1 cellular context compared by ENCODE assay signal in genomic region chr20:64027981-64028685, GRCh38.
TF ChIP-seq lines count a peak whose summit lies in the region.

No MANE protein-coding gene starts in this region.

TF ChIP-seq in K562, 482 proteins besides CTCF, POLR2A, EP300 and RAD21:
- TF ChIP-seq POLR2G (IDR thresholded peaks at IDR 0.05; ENCODE audit: low read depth, low read length) (peak; percentile 48; the same call in 1 of the 2 replicates), HMGN3 (IDR thresholded peaks at IDR 0.05; ENCODE audit: borderline replicate concordance, extremely low read depth, insufficient read length, low read depth, low read length) (no peak), ZNF24 (IDR thresholded peaks at IDR 0.05) (no peak), KAT8 (IDR thresholded peaks at IDR 0.05; ENCODE audit: low read depth) (no peak), CTBP1 (IDR thresholded peaks at IDR 0.05; ENCODE audit: borderline replicate concordance) (no peak)
